In the genomic region with DNA sequence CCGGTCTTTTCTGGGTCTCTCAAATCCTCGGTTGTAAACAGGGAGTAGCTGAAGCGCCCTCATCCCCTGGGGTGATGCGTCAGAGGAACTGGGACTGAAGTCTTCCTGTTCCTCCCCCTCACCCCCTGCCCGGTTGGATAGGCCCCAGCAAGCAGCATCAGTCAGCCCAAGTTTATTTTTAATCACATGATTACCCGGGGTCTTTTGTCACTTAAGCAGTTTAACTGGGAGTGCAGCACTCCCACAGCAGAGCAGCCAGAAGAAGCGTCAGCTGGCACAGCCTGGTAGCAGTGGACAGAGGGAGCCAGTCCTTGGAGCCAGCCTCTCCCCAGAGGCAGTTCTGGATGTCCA, we compare ENCODE assay signal across 1 cellular context.
TF ChIP-seq lines count a peak whose summit lies in the region.

No MANE protein-coding gene starts in this region.

TF ChIP-seq in H1, 55 proteins besides CTCF, POLR2A, EP300 and RAD21 (continued from another document):
- TF ChIP-seq ASH2L (IDR thresholded peaks at IDR 0.05; ENCODE audit: low read length) (no peak), POLR2AphosphoS5 (IDR thresholded peaks at IDR 0.05; ENCODE audit: low read depth, low read length) (no peak), SIX5 (IDR thresholded peaks at IDR 0.05; ENCODE audit: low read depth, low read length) (no peak), CHD1 (IDR thresholded peaks at IDR 0.05; ENCODE audit: low read depth, low read length) (no peak), FOSL1 (IDR thresholded peaks at IDR 0.05; ENCODE audit: insufficient read depth, low read depth, low read length) (no peak), SIRT6 (IDR thresholded peaks at IDR 0.05; ENCODE audit: low read length) (no peak), TAF1 (IDR thresholded peaks at IDR 0.05; ENCODE audit: low read depth, low read length) (no peak), TBP (IDR thresholded peaks at IDR 0.05; ENCODE audit: low read depth, low read length) (no peak)
- TF ChIP-seq, protein P1, sequence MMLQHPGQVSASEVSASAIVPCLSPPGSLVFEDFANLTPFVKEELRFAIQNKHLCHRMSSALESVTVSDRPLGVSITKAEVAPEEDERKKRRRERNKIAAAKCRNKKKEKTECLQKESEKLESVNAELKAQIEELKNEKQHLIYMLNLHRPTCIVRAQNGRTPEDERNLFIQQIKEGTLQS (IDR thresholded peaks at IDR 0.05; ENCODE audit: insufficient read depth, low read depth, low read length), result no peak
